Comparison of ENCODE assay signal across 11 cellular contexts in genomic region chr17:1577657-1578428, GRCh38. TPM values are rescaled to one million over a fixed set of nuclear protein-coding genes. Genes with fewer than 3 reads are reported as not detected.
DNase-seq lines count a peak whose midpoint lies in the region; TF ChIP-seq lines count a peak whose summit lies in the region.
"Had no signal": no experiment of that assay in that cellular context is flagged by ENCODE, and none has a peak within 500 bp of the region (broad histone marks: within the 10 kb centered on the region; RNA-seq: fewer than 3 reads in every experiment).

No MANE protein-coding gene starts in this region.

- no peaks in the 10 kb centered on the region for H3K9me3 Mint-ChIP-seq in endodermal cell

- no peak for TF ChIP-seq POLR2A in vagina (IDR thresholded peaks at IDR 0.05)

- H3K4me1 ChIP-seq in endodermal cell (ENCODE audit: control insufficient read depth, insufficient read depth, low read length) (no peaks in the 10 kb centered on the region), neutrophil (ENCODE audit: control insufficient read depth in 1 of 2, insufficient read depth in 1 of 2, low read depth in 1 of 2, low read length in 1 of 2) (peaks cover 66 to 67% of the 10 kb centered on the region in 2 experiments), vagina (peaks cover 28% of the 10 kb centered on the region)

- no peaks in the 10 kb centered on the region for H3K4me1 Mint-ChIP-seq in endodermal cell

- TF ChIP-seq CTCF in endodermal cell (conservative IDR thresholded peaks at IDR 0.05), result no peak
- no peak for TF ChIP-seq CTCF in neutrophil (IDR thresholded peaks at IDR 0.05)
- no peak for TF ChIP-seq CTCF in vagina (IDR thresholded peaks at IDR 0.05)

- H3K27me3 ChIP-seq in endodermal cell (ENCODE audit: control insufficient read depth, insufficient read depth, low read length, poor library complexity, severe bottlenecking) (peaks cover 6% of the 10 kb centered on the region), neutrophil (no peaks in the 10 kb centered on the region), vagina (no peaks in the 10 kb centered on the region)

- WGBS in endodermal cell (ENCODE audit: insufficient coverage in 1 of 2, insufficient read length in 1 of 2), 2 experiments, result 92 to 93% methylated on average over 9 to 18 of the region's 19 CpGs

- H3K36me3 Mint-ChIP-seq in endodermal cell (ENCODE audit: low read depth), result peaks cover 3% of the 10 kb centered on the region
- H3K36me3 Mint-ChIP-seq: activated naive CD8-positive, alpha-beta T cell had no signal

- DNase-seq in SKM-1 treated with dmso at 0.1 percent for 144 hours (lab: John Stamatoyannopoulos, UW; ENCODE audit: unreplicated experiment), result peak; percentile 39
- DNase-seq in SKM-1 (lab: John Stamatoyannopoulos, UW; ENCODE audit: unreplicated experiment), result no peak
- peak; percentile 58 for DNase-seq in endodermal cell
- no peak for DNase-seq in vagina (ENCODE audit: extremely low spot score in 2 of 2)
- no peak for DNase-seq in stimulated activated naive CD4-positive, alpha-beta T cell (lab: John Stamatoyannopoulos, UW)
- DNase-seq in stimulated activated CD4-positive, alpha-beta T cell treated with anti-CD3 and anti-CD28 coated beads, Interleukin-4, amount 100 ng/mL, for 24 hours, result no peak
- no peak for DNase-seq in NCI-H526 (lab: John Stamatoyannopoulos, UW)
- DNase-seq: glutamatergic neuron, T-helper 1 cell had no signal

- intact Hi-C loops in vagina (cut with DNase I), result loop anchor here (10.0 kb wide), 1 partner anchor 137 kb away; the partner anchor contains the start of gene TLCD2

- no peak overlapping the region for H3K27ac ChIP-seq in endodermal cell (ENCODE audit: low read depth, low read length)
- H3K27ac ChIP-seq in neutrophil, result peak overlapping the region; percentile 100
- peak overlapping the region; percentile 86 for H3K27ac ChIP-seq in vagina

- H3K9me3 ChIP-seq in endodermal cell (ENCODE audit: control insufficient read depth, low read length) (no peaks in the 10 kb centered on the region), neutrophil (no peaks in the 10 kb centered on the region), vagina (no peaks in the 10 kb centered on the region)

- H3K4me3 ChIP-seq in endodermal cell (ENCODE audit: low read length), result no peak overlapping the region
- peak overlapping the region; percentile 50 to 66 for H3K4me3 ChIP-seq in neutrophil (ENCODE audit: low read depth in 1 of 2, low read length in 1 of 2)
- peak overlapping the region in 1 of 2 donors; percentile 15 for H3K4me3 ChIP-seq in vagina

- no peak overlapping the region for H3K9ac ChIP-seq in endodermal cell (ENCODE audit: extremely low read depth, low read length, poor library complexity, severe bottlenecking)

- H3K36me3 ChIP-seq in endodermal cell (ENCODE audit: control insufficient read depth, insufficient read depth, low read length), result no peaks in the 10 kb centered on the region
- H3K36me3 ChIP-seq in neutrophil, result peaks cover 70% of the 10 kb centered on the region
- H3K36me3 ChIP-seq in vagina, result no peaks in the 10 kb centered on the region

- H3K27ac Mint-ChIP-seq in endodermal cell, result no peak overlapping the region
- H3K27ac Mint-ChIP-seq: activated naive CD8-positive, alpha-beta T cell had no signal

- no peak overlapping the region for H3K4me3 Mint-ChIP-seq in endodermal cell
- H3K4me3 Mint-ChIP-seq: activated naive CD8-positive, alpha-beta T cell had no signal

- H3K27me3 Mint-ChIP-seq in endodermal cell (ENCODE audit: insufficient read depth), result peaks cover 23% of the 10 kb centered on the region
- H3K27me3 Mint-ChIP-seq: activated naive CD8-positive, alpha-beta T cell had no signal

RNA-seq across cellular contexts. Expression of gene PITPNA, which starts 15.3 kb away (rescaled TPM):
- 10 to 100 TPM; 62.6 TPM for total RNA-seq in endodermal cell
- polyA plus RNA-seq in endodermal cell (2013, experiment 1 of 2), result 43.6 TPM
- polyA plus RNA-seq in endodermal cell (2013, experiment 2 of 2), result 42.3 TPM
- 46.4 TPM for total RNA-seq in vagina

RNA-seq across cellular contexts. Expression of gene SLC43A2, which starts 50.8 kb away (rescaled TPM):
- 10 to 100 TPM; 14.0 to 18.6 TPM for total RNA-seq in endodermal cell
- polyA plus RNA-seq in endodermal cell (2013, experiment 1 of 2), result 11.6 TPM
- 10.1 TPM for polyA plus RNA-seq in endodermal cell (2013, experiment 2 of 2)
- total RNA-seq in vagina, result 5.2 TPM

Comparison
In these comparisons a context has a peak if more than half of its experiments do, and no peak if none do; other contexts are left out.
1. DNase-seq: peak in SKM-1 treated with dmso at 0.1 percent for 144 hours (single experiment) and endodermal cell (single experiment); none in SKM-1 (single experiment), vagina (0 of 2), stimulated activated naive CD4-positive, alpha-beta T cell (0 of 6), stimulated activated CD4-positive, alpha-beta T cell treated with anti-CD3 and anti-CD28 coated beads, Interleukin-4, amount 100 ng/mL, for 24 hours (single experiment) and NCI-H526 (0 of 2).